1 cellular context compared by ENCODE assay signal in genomic region chr16:15517743-15518142, GRCh38.
TF ChIP-seq lines count a peak whose summit lies in the region.

No MANE protein-coding gene starts in this region.

TF ChIP-seq in K562, 482 proteins besides CTCF, POLR2A, EP300 and RAD21 (continued from another document):
- no peak for TF ChIP-seq EZH2 (IDR thresholded peaks at IDR 0.05; ENCODE audit: borderline replicate concordance, low read depth, low read length)
- no peak for TF ChIP-seq SAP30 (IDR thresholded peaks at IDR 0.05; ENCODE audit: borderline replicate concordance, insufficient read depth, low read depth, low read length, poor library complexity, severe bottlenecking)
- TF ChIP-seq ZC3H11A (IDR thresholded peaks at IDR 0.05; ENCODE audit: low read depth, low read length): no peak
- TF ChIP-seq GATAD2A (IDR thresholded peaks at IDR 0.05): 0 out of 2 replicates have a peak, but pooled peaks have one; percentile 26
- no peak for TF ChIP-seq ZBTB9 (CRISPR knock-in tag; IDR thresholded peaks at IDR 0.05)
- no peak for TF ChIP-seq RFX5 (IDR thresholded peaks at IDR 0.05; ENCODE audit: low read depth, low read length)
- TF ChIP-seq MLLT1 (IDR thresholded peaks at IDR 0.05): peak in 1 of 2 experiments; percentile 59; a peak in 1 of 4 replicates
- TF ChIP-seq COPS2 (conservative IDR thresholded peaks at IDR 0.05): no peak
- TF ChIP-seq ARID2 (IDR thresholded peaks at IDR 0.05): peak; percentile 41; the same call in 1 of the 2 replicates
- no peak for TF ChIP-seq ETV5 (CRISPR knock-in tag; IDR thresholded peaks at IDR 0.05; ENCODE audit: low read depth)
- TF ChIP-seq KHSRP (IDR thresholded peaks at IDR 0.05): no peak
- TF ChIP-seq SLC30A9 (CRISPR knock-in tag; IDR thresholded peaks at IDR 0.05): no peak
- TF ChIP-seq NBN (IDR thresholded peaks at IDR 0.05; ENCODE audit: low read depth): no peak
- TF ChIP-seq MBD1 (CRISPR knock-in tag; IDR thresholded peaks at IDR 0.05): no peak
- TF ChIP-seq CBFA2T3 (IDR thresholded peaks at IDR 0.05): no peak
- TF ChIP-seq CCNT2 (IDR thresholded peaks at IDR 0.05; ENCODE audit: borderline replicate concordance, extremely low read depth, insufficient read length, low read depth, low read length): no peak
- TF ChIP-seq SAFB (IDR thresholded peaks at IDR 0.05; ENCODE audit: borderline replicate concordance, low read depth, low read length): no peak
- no peak for TF ChIP-seq HDAC3 (IDR thresholded peaks at IDR 0.05; ENCODE audit: borderline replicate concordance, partially characterized antibody)
- TF ChIP-seq MCM5 (IDR thresholded peaks at IDR 0.05; ENCODE audit: low read depth): no peak
- TF ChIP-seq HOMEZ (CRISPR knock-in tag; IDR thresholded peaks at IDR 0.05): no peak
